Comparison of ENCODE assay signal across 31 cellular contexts in genomic region chr16:50624449-50624782, GRCh38. TPM values are rescaled to one million over a fixed set of nuclear protein-coding genes. Genes with fewer than 3 reads are reported as not detected.
"Had no signal": no experiment of that assay in that cellular context is flagged by ENCODE, and none has a peak within 500 bp of the region (broad histone marks: within the 10 kb centered on the region; RNA-seq: fewer than 3 reads in every experiment).

No MANE protein-coding gene starts in this region.

- H3K9me3 Mint-ChIP-seq: activated CD4-positive, alpha-beta memory T cell treated with anti-CD3 and anti-CD28 coated beads for 36 hours; activated CD4-positive, alpha-beta T cell treated with anti-CD3 and anti-CD28 coated beads, Interleukin-2, amount 10 ng/mL, durations not matched to agents 7 days and 5 days; activated naive CD4-positive, alpha-beta T cell treated with anti-CD3 and anti-CD28 coated beads, Interleukin-2, amount 50 U/mL, for 24 hours; activated T-helper 1 cell treated with anti-CD3 and anti-CD28 coated beads, Interleukin-12 subunit alpha, Interleukin-12 subunit beta, Interleukin-2, Interleukin-4 antibody, amounts not matched to agents 30 ng/mL and 10 ng/mL and 1 ng/mL, durations not matched to agents 14 hours and 24 hours and 36 hours; T-cell had no signal

- H3K27me3 Mint-ChIP-seq: activated CD4-positive, alpha-beta memory T cell treated with anti-CD3 and anti-CD28 coated beads for 36 hours; activated CD4-positive, alpha-beta T cell treated with anti-CD3 and anti-CD28 coated beads, Interleukin-2, amount 10 ng/mL, durations not matched to agents 7 days and 5 days; activated naive CD4-positive, alpha-beta T cell treated with anti-CD3 and anti-CD28 coated beads, Interleukin-2, amount 50 U/mL, for 24 hours; T-cell had no signal

- H3K27ac Mint-ChIP-seq: activated CD4-positive, alpha-beta memory T cell treated with anti-CD3 and anti-CD28 coated beads for 36 hours; activated CD4-positive, alpha-beta T cell treated with anti-CD3 and anti-CD28 coated beads, Interleukin-2, amount 10 ng/mL, durations not matched to agents 7 days and 5 days; activated naive CD4-positive, alpha-beta T cell treated with anti-CD3 and anti-CD28 coated beads, Interleukin-2, amount 50 U/mL, for 24 hours; activated T-helper 1 cell treated with anti-CD3 and anti-CD28 coated beads, Interleukin-12 subunit alpha, Interleukin-12 subunit beta, Interleukin-2, Interleukin-4 antibody, amounts not matched to agents 30 ng/mL and 10 ng/mL and 1 ng/mL, durations not matched to agents 14 hours and 24 hours and 36 hours had no signal

- H3K9me3 ChIP-seq: breast epithelium had no signal

- DNase-seq: activated CD4-positive, alpha-beta T cell treated with anti-CD3 and anti-CD28 coated beads, Interleukin-2, amount 10 ng/mL, durations not matched to agents 7 days and 5 days; activated CD4-positive, CD25-positive, alpha-beta regulatory T cell; activated effector memory CD4-positive, alpha-beta T cell treated with Interleukin-2 at 50 U/mL for 16 hours; activated naive CD4-positive, alpha-beta T cell; aorta; central memory CD4-positive, alpha-beta T cell; NCI-H1092; NCI-H1417; NCI-H1930; NCI-H2171; NCI-H2227 treated with DMSO at 0.1 percent for 48 hours; NCI-H446 treated with DMSO at 0.1 percent for 48 hours; NCI-H524 treated with DMSO at 0.1 percent for 48 hours; NCI-H774; NK-92 treated with Interleukin-12 subunit alpha and Interleukin-12 subunit beta, amount 100 ng/mL, for 24 hours; OCI-M1; RPMI8226; T-helper 2 cell; T1000 had no signal

- H3K4me1 ChIP-seq: breast epithelium had no signal

- H3K4me3 Mint-ChIP-seq: activated CD4-positive, alpha-beta memory T cell treated with anti-CD3 and anti-CD28 coated beads for 36 hours; activated CD4-positive, alpha-beta T cell treated with anti-CD3 and anti-CD28 coated beads, Interleukin-2, amount 10 ng/mL, durations not matched to agents 7 days and 5 days; activated naive CD4-positive, alpha-beta T cell treated with anti-CD3 and anti-CD28 coated beads, Interleukin-2, amount 50 U/mL, for 24 hours; activated T-helper 1 cell treated with anti-CD3 and anti-CD28 coated beads, Interleukin-12 subunit alpha, Interleukin-12 subunit beta, Interleukin-2, Interleukin-4 antibody, amounts not matched to agents 30 ng/mL and 10 ng/mL and 1 ng/mL, durations not matched to agents 14 hours and 24 hours and 36 hours had no signal

- ATAC-seq: Panc1, Right ventricle myocardium inferior had no signal

- H3K27ac ChIP-seq: breast epithelium, SK-N-MC, VCaP had no signal

- H3K36me3 Mint-ChIP-seq: activated CD4-positive, alpha-beta memory T cell treated with anti-CD3 and anti-CD28 coated beads for 36 hours; activated naive CD4-positive, alpha-beta T cell treated with anti-CD3 and anti-CD28 coated beads, Interleukin-2, amount 50 U/mL, for 24 hours; T-cell had no signal

- H3K36me3 ChIP-seq: breast epithelium had no signal

- H3K27me3 ChIP-seq: breast epithelium had no signal

- H3K4me3 ChIP-seq: breast epithelium, SK-N-MC had no signal

RNA-seq across cellular contexts. Expression of gene SNX20, which starts 56.7 kb away (rescaled TPM):
- total RNA-seq: chondrocyte, LHCN-M2, M059J had no signal
